In the genomic region with DNA sequence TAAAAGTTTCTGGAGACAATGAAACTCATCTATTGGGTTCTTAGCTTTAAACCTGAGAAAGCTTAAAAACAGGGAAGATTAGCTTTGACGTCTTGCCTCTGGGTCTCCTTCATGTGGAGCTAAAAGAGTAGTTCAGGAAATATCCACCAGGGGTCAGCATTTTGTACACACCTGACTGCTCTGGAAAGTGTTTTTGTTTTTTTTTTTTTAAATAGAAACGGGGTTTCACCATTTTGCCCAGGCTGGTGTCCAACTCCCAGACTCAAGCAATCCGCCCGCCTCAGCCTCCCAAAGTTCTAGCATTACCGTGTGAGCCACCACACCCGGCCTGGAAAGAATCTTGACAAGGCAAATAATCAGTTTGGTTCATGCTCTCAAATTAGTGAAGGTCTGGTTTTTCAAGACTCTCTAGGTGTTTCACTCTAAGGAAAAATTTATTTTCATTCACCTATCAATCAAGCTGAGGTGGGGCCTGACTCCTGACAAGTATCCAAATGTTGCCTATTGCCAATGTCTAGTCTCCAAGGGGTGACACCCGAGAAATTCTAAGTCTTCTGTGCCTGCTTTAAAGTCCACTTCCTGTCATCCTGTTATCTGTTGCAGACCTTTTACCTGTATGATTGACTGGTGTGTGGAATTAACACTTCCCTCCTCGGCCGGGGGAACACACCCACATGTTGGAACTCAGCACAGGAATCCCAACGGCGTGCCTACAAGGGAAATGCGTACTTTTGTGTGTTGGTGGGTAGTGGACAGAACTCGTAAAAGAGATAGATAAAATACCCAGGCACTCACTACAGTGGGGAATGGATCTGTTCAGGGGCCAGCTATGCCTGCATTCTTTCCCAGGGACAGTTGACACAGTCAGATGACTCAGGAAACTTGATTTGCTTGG, we compare ENCODE assay signal across 8 cellular contexts. TPM values are rescaled to one million over a fixed set of nuclear protein-coding genes. Genes with fewer than 3 reads are reported as not detected.
DNase-seq lines count a peak whose midpoint lies in the region; ATAC-seq, FAIRE-seq and TF ChIP-seq lines count a peak whose summit lies in the region.

No MANE protein-coding gene starts in this region.

- H3K27ac ChIP-seq in SK-N-MC: no peak overlapping the region
- H3K27ac ChIP-seq in K562 (ENCODE audit: extremely low read depth, low read depth, low read length): no peak overlapping the region

- peak; percentile 71 to 87 (median 78) for TF ChIP-seq CTCF in K562 (IDR thresholded peaks at IDR 0.05 in 2 of 3, conservative IDR thresholded peaks at IDR 0.05 in 1 of 3; ENCODE audit: insufficient read depth in 2 of 3, low read depth in 1 of 3, low read length in 3 of 3)

- H3K79me2 ChIP-seq in K562 (ENCODE audit: control insufficient read depth, insufficient read depth, low read length): no peaks in the 10 kb centered on the region

- H3K4me2 ChIP-seq in K562 (ENCODE audit: insufficient read depth, low read length): peak overlapping the region; percentile 53; the same call in 1 of the 2 replicates

- no TSS peak for BruUV-seq in K562 (replicated peaks; lab: Mats Ljungman, UMichigan)

- H3K4me3 ChIP-seq in SK-N-MC: no peak overlapping the region
- no peak overlapping the region for H3K4me3 ChIP-seq in K562

- peak; percentile 71 for DNase-seq in Caki2 (ENCODE audit: low read depth)
- peak; percentile 72 for DNase-seq in M059J (ENCODE audit: low read depth)
- DNase-seq in SK-N-MC (ENCODE audit: low read depth, low spot score): peak; percentile 30
- DNase-seq in K562 (ENCODE audit: extremely low read depth in 1 of 4, low spot score in 3 of 4): peak; percentile 67 to 83 (median 78)
- peak; percentile 72 for DNase-seq in iPS-NIHi11 (ENCODE audit: low spot score)
- peak; percentile 53 for DNase-seq in stimulated activated CD4-positive, alpha-beta T cell treated with anti-CD3 and anti-CD28 coated beads, Interleukin-2, amount 100 ng/mL, for 4 hours (ENCODE audit: low read depth)
- no peak for DNase-seq in HK-2 (ENCODE audit: unreplicated experiment)

- TF ChIP-seq EP300 in K562 (IDR thresholded peaks at IDR 0.05; ENCODE audit: low read length): no peak

- H4K20me1 ChIP-seq in K562 (replicated peaks; ENCODE audit: control insufficient read depth, insufficient read depth, low read length): no peaks in the 10 kb centered on the region

- no peak for TF ChIP-seq POLR2A in K562 (conservative IDR thresholded peaks at IDR 0.05)

- no peaks in the 10 kb centered on the region for H3K9me3 ChIP-seq in SK-N-MC (ENCODE audit: low read depth, low read length)
- H3K9me3 ChIP-seq in K562 (replicated peaks; ENCODE audit: control insufficient read depth, insufficient read depth, low read depth, low read length): no peaks in the 10 kb centered on the region

- CTCF ChIA-PET in K562 (lab: Yijun Ruan, JAX; ENCODE audit: low intra/inter-chr PET ratio): interaction anchor here (0.7 to 2.9 kb wide), 5 partner anchors 53 to 251 kb away, joined by 3 to 30 read pairs (median 3); no protein-coding TSS in a partner anchor

- peaks cover 0 to 5% of the 10 kb centered on the region in 2 experiments; a peak in 2 of 5 replicates for H3K4me1 ChIP-seq in K562 (replicated peaks in 1 of 2; ENCODE audit: control insufficient read depth in 2 of 2, insufficient read depth in 2 of 2, low read length in 2 of 2)

- TF ChIP-seq RAD21 in K562 (CRISPR knock-in tag; conservative IDR thresholded peaks at IDR 0.05 in 1 of 2, IDR thresholded peaks at IDR 0.05 in 1 of 2): peak; percentile 50 to 68

- intact Hi-C loops in K562 (cut with micrococcal nuclease): loop anchor here (1.0 to 5.0 kb wide), 5 partner anchors 34 to 254 kb away; a partner anchor contains a TSS

- FAIRE-seq in K562 (lab: Jason Lieb, UNC): peak; percentile 91

- in situ Hi-C loops in Caki2 (cut with HindIII; ENCODE audit: low pct_unique_long_range_greater_than_20kb, low sequenced_read_pairs) (loop anchor here (25.0 kb wide), 1 partner anchor 249 kb away; no protein-coding TSS in a partner anchor), K562 (cut with MboI) (loop anchor here (5.0 kb wide), 1 partner anchor 234 kb away; no protein-coding TSS in a partner anchor)

- H3K27me3 ChIP-seq in K562 (ENCODE audit: control insufficient read depth in 2 of 2, insufficient read depth in 2 of 2, low read length in 2 of 2): 0 out of 5 replicates have a peak, but pooled peaks cover 2 to 4% of the 10 kb centered on the region in 2 experiments

- H3K9ac ChIP-seq in SK-N-MC (ENCODE audit: insufficient read length) (no peak overlapping the region), K562 (ENCODE audit: insufficient read depth in 1 of 2, low read depth in 2 of 2, low read length in 2 of 2) (peak overlapping the region in 1 of 2 experiments; percentile 5; a peak in 1 of 4 replicates)

- POLR2A ChIA-PET in K562 (lab: Yijun Ruan, JAX): interaction anchor here (0.5 to 1.0 kb wide), 4 partner anchors 36 to 110 kb away, joined by 3 to 4 read pairs (median 3); no protein-coding TSS in a partner anchor

- H2AFZ ChIP-seq in K562 (ENCODE audit: low read depth, low read length): peak overlapping the region; percentile 74

- no peaks in the 10 kb centered on the region for H3K9me1 ChIP-seq in K562 (ENCODE audit: control insufficient read depth, insufficient read depth, low read length)

- ATAC-seq in GM19455 (IDR thresholded peaks at IDR 0.05; ENCODE audit: unreplicated experiment) (peak; percentile 56), K562 (peak; percentile 90)

- no peaks in the 10 kb centered on the region for H3K36me3 ChIP-seq in SK-N-MC (ENCODE audit: insufficient read depth, low read length)
- H3K36me3 ChIP-seq in K562 (ENCODE audit: control insufficient read depth, insufficient read depth, low read length): no peaks in the 10 kb centered on the region

- WGBS in K562 (ENCODE audit: insufficient coverage, low coverage, missing lambda C conversion rate): 26% methylated on average over 13 of the region's 13 CpGs

TF ChIP-seq in K562, 482 proteins besides CTCF, POLR2A, EP300 and RAD21 (continues in another document):
- TF ChIP-seq, protein P1, sequence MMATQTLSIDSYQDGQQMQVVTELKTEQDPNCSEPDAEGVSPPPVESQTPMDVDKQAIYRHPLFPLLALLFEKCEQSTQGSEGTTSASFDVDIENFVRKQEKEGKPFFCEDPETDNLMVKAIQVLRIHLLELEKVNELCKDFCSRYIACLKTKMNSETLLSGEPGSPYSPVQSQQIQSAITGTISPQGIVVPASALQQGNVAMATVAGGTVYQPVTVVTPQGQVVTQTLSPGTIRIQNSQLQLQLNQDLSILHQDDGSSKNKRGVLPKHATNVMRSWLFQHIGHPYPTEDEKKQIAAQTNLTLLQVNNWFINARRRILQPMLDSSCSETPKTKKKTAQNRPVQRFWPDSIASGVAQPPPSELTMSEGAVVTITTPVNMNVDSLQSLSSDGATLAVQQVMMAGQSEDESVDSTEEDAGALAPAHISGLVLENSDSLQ (IDR thresholded peaks at IDR 0.05): peak; percentile 68
- TF ChIP-seq MTA1 (IDR thresholded peaks at IDR 0.05; ENCODE audit: borderline replicate concordance): no peak

RNA-seq across cellular contexts. Expression of a gene that starts 11.3 kb away (rescaled TPM):
- 0.78 and 2.6 TPM in 2 replicates for total RNA-seq in Caki2 (2014; rRNA removed; shearing (Covaris generic); ENCODE audit: low replicate concordance)
- 0.05 TPM in 1 of 2 replicates, not detected in the other for total RNA-seq in M059J (2014; rRNA removed; shearing (Covaris generic))
- not detected in 2 replicates for total RNA-seq in K562 (2011; cell fraction: chromatin; rRNA removed; ENCODE audit: low replicate concordance)
- not detected in 2 replicates for total RNA-seq in K562 (2011; cell fraction: nucleolus; rRNA removed)
- not detected in 2 replicates for total RNA-seq in K562 (2011; cell fraction: nucleoplasm; rRNA removed)
- total RNA-seq in K562 (2014; rRNA removed) (not detected in 2 replicates), K562 (2014; rRNA removed; fragmentation: Illumina TruSeq; extraction: Trizol) (not detected in 2 replicates), K562 (2015; rRNA removed; fragmentation: Illumina TruSeq; extraction: Trizol) (not detected in 2 replicates), K562 (2021) (not detected in 2 replicates)
- polyA plus RNA-seq in K562 (2011; rRNA removed) (0.13 TPM in 1 of 2 replicates, not detected in the other), K562 (2014; fragmentation: Illumina TruSeq; extraction: Trizol) (not detected in 2 replicates), K562 (2014; fragmentation: Nextera tagmentation; extraction: Ambion mirVana) (not detected), K562 (2014; rRNA removed) (not detected in 2 replicates)
- polyA plus RNA-seq in K562 (2011; cell fraction: cytosol; rRNA removed): 0.12 TPM in 1 of 2 replicates, not detected in the other
- polyA plus RNA-seq in K562 (2011; cell fraction: nucleus; rRNA removed): not detected in 2 replicates
- polyA plus RNA-seq in K562 (2012): 0.13 and 0.26 TPM in 2 replicates
- not detected in 2 replicates for polyA minus RNA-seq in K562 (2011; rRNA and poly(A)+ RNA removed)
- polyA minus RNA-seq in K562 (2011; cell fraction: cytosol; rRNA and poly(A)+ RNA removed): not detected in 2 replicates
- not detected in 2 replicates for polyA minus RNA-seq in K562 (2011; cell fraction: nucleus; rRNA and poly(A)+ RNA removed)

RNA-seq across cellular contexts. Expression of a gene that starts 35.1 kb away (rescaled TPM):
- 27.0 and 53.8 TPM in 2 replicates for total RNA-seq in Caki2 (2014; rRNA removed; shearing (Covaris generic); ENCODE audit: low replicate concordance)
- total RNA-seq in M059J (2014; rRNA removed; shearing (Covaris generic)): 6.4 and 14.7 TPM in 2 replicates
- total RNA-seq in K562 (2011; cell fraction: chromatin; rRNA removed; ENCODE audit: low replicate concordance): 52.4 and 98.0 TPM in 2 replicates
- 58.9 and 60.3 TPM in 2 replicates for total RNA-seq in K562 (2011; cell fraction: nucleolus; rRNA removed)
- total RNA-seq in K562 (2011; cell fraction: nucleoplasm; rRNA removed): 44.1 and 62.2 TPM in 2 replicates
- total RNA-seq in K562 (2014; rRNA removed) (41.0 and 47.0 TPM in 2 replicates), K562 (2014; rRNA removed; fragmentation: Illumina TruSeq; extraction: Trizol) (13.0 and 14.8 TPM in 2 replicates), K562 (2015; rRNA removed; fragmentation: Illumina TruSeq; extraction: Trizol) (20.8 and 21.7 TPM in 2 replicates), K562 (2021) (48.3 and 54.0 TPM in 2 replicates)
- polyA plus RNA-seq in K562 (2011; rRNA removed) (11.0 and 14.5 TPM in 2 replicates), K562 (2014; fragmentation: Illumina TruSeq; extraction: Trizol) (28.4 and 32.1 TPM in 2 replicates), K562 (2014; fragmentation: Nextera tagmentation; extraction: Ambion mirVana) (under 1 TPM; 0.46 to 0.52 TPM), K562 (2014; rRNA removed) (27.4 and 30.3 TPM in 2 replicates)
- 8.8 and 13.1 TPM in 2 replicates for polyA plus RNA-seq in K562 (2011; cell fraction: cytosol; rRNA removed)
- polyA plus RNA-seq in K562 (2011; cell fraction: nucleus; rRNA removed): 63.6 and 113 TPM in 2 replicates
- 23.7 and 33.6 TPM in 2 replicates for polyA plus RNA-seq in K562 (2012)
- 12.7 and 15.8 TPM in 2 replicates for polyA minus RNA-seq in K562 (2011; rRNA and poly(A)+ RNA removed)
- polyA minus RNA-seq in K562 (2011; cell fraction: cytosol; rRNA and poly(A)+ RNA removed): 12.8 and 14.9 TPM in 2 replicates
- 35.9 and 36.1 TPM in 2 replicates for polyA minus RNA-seq in K562 (2011; cell fraction: nucleus; rRNA and poly(A)+ RNA removed)
